In the genomic region with DNA sequence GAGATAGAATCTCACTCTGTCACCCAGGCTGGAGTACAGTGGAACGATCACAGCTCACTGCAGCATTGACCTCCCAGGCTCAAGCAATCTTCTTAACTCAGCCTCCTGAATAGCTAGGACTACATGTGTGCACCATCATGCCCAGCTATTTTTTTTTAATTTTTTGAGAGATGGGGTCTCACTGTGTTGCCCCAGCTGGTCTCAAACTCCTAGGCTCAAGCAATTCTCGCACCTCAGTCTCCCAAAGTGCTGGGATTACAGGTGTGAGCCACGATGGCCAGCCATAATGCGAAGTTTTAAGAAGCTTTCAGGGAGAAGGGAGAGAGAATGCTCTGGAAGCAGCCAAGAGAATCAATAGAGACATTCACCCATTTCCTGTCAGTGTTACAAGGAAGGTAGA, we compare ENCODE assay signal across 2 cellular contexts.
TF ChIP-seq lines count a peak whose summit lies in the region.

No MANE protein-coding gene starts in this region.

TF ChIP-seq in HEK293, 187 proteins besides CTCF, POLR2A, EP300 and RAD21:
- TF ChIP-seq ZNF174 (tag by site-specific recombination; IDR thresholded peaks at IDR 0.05) (no peak), ZNF555 (tag by site-specific recombination; conservative IDR thresholded peaks at IDR 0.05) (no peak), SP2 (tag by site-specific recombination; IDR thresholded peaks at IDR 0.05) (no peak), ZNF121 (tag by site-specific recombination; IDR thresholded peaks at IDR 0.05) (0 out of 2 replicates have a peak, but pooled peaks have one; percentile 63), ZFP37 (tag by site-specific recombination; IDR thresholded peaks at IDR 0.05) (no peak)
- TF ChIP-seq, protein P1, sequence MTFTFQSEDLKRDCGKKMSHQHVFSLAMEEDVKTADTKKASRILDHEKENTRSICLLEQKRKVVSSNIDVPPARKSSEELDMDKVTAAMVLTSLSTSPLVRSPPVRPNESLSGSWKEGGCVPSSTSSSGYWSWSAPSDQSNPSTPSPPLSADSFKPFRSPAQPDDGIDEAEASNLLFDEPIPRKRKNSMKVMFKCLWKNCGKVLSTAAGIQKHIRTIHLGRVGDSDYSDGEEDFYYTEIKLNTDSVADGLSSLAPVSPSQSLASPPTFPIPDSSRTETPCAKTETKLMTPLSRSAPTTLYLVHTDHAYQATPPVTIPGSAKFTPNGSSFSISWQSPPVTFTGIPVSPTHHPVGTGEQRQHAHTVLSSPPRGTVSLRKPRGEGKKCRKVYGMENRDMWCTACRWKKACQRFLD (tag by site-specific recombination; IDR thresholded peaks at IDR 0.05), result no peak

TF ChIP-seq in H1, 55 proteins besides CTCF, POLR2A, EP300 and RAD21:
- TF ChIP-seq KDM1A (IDR thresholded peaks at IDR 0.05; ENCODE audit: borderline replicate concordance, low read length), result 0 out of 2 replicates have a peak, but pooled peaks have one; percentile 16
- no peak for TF ChIP-seq JUND (IDR thresholded peaks at IDR 0.05; ENCODE audit: low read length)
- no peak for TF ChIP-seq SUZ12 (IDR thresholded peaks at IDR 0.05; ENCODE audit: low read length)
- no peak for TF ChIP-seq SP1 (IDR thresholded peaks at IDR 0.05; ENCODE audit: low read depth, low read length)
TF ChIP-seq in H1: peak in this region for 1.
